Comparison of ENCODE assay signal across 12 cellular contexts in genomic region chr22:20428496-20429253, GRCh38. TPM values are rescaled to one million over a fixed set of nuclear protein-coding genes. Genes with fewer than 3 reads are reported as not detected.
DNase-seq lines count a peak whose midpoint lies in the region; FAIRE-seq and TF ChIP-seq lines count a peak whose summit lies in the region.
"Had no signal": no experiment of that assay in that cellular context is flagged by ENCODE, and none has a peak within 500 bp of the region (broad histone marks: within the 10 kb centered on the region; RNA-seq: fewer than 3 reads in every experiment).

No MANE protein-coding gene starts in this region.

- H3K36me3 Mint-ChIP-seq in osteocyte (ENCODE audit: unreplicated experiment) = peaks cover 28% of the 10 kb centered on the region

- no peak for FAIRE-seq in D721Med (lab: Jason Lieb, UNC)

- 76% methylated on average over 22 of the region's 23 CpGs for WGBS in HUES64

- 0 out of 2 replicates have a peak, but pooled peaks cover 5% of the 10 kb centered on the region for H3K4me1 ChIP-seq in HUES64 (ENCODE audit: insufficient read depth, low read length)

- no peaks in the 10 kb centered on the region for H3K27me3 Mint-ChIP-seq in osteocyte (ENCODE audit: unreplicated experiment)

- peak; percentile 17 for DNase-seq in D721Med (ENCODE audit: insufficient read length, low spot score)
- DNase-seq in coronary artery (ENCODE audit: low spot score) = no peak
- DNase-seq in osteocyte (ENCODE audit: extremely low spot score, unreplicated experiment) = no peak
- DNase-seq in SK-N-DZ (ENCODE audit: low spot score) = no peak
- DNase-seq in C1 segment of cervical spinal cord (lab: John Stamatoyannopoulos, UW) = no peak
- DNase-seq in effector CD4-positive, alpha-beta T cell = no peak
- no peak for DNase-seq in NCI-H345 (lab: John Stamatoyannopoulos, UW)
- DNase-seq: EL, NCI-H446 had no signal

- H3K36me3 ChIP-seq in HUES64 (ENCODE audit: insufficient read depth, low read length) = no peaks in the 10 kb centered on the region

- peak overlapping the region; percentile 38 for H3K4me3 ChIP-seq in HUES64 (ENCODE audit: low read length)
- peak overlapping the region; percentile 7 for H3K4me3 ChIP-seq in coronary artery

- no peak for TF ChIP-seq CTCF in D721Med (IDR thresholded peaks at IDR 0.05; ENCODE audit: insufficient read depth, missing control alignments)
- TF ChIP-seq CTCF in coronary artery (IDR thresholded peaks at IDR 0.05) = no peak
- TF ChIP-seq CTCF in osteocyte (IDR thresholded peaks at IDR 0.05) = no peak

- peaks cover 67% of the 10 kb centered on the region for H3K27me3 ChIP-seq in HUES64 (ENCODE audit: insufficient read depth, low read length)

- H3K27ac ChIP-seq in HUES64 (ENCODE audit: low read depth, low read length) (no peak overlapping the region), coronary artery (no peak overlapping the region)
- H3K27ac ChIP-seq: psoas muscle had no signal

- H3K27ac Mint-ChIP-seq in osteocyte (ENCODE audit: unreplicated experiment) = peak overlapping the region; percentile 72
- H3K27ac Mint-ChIP-seq: endodermal cell had no signal

- no peaks in the 10 kb centered on the region for H3K9me3 Mint-ChIP-seq in osteocyte (ENCODE audit: unreplicated experiment)
- H3K9me3 Mint-ChIP-seq: endodermal cell had no signal

- peaks cover 10% of the 10 kb centered on the region for H3K4me1 Mint-ChIP-seq in osteocyte (ENCODE audit: unreplicated experiment)

- no peaks in the 10 kb centered on the region for H3K9me3 ChIP-seq in HUES64 (ENCODE audit: insufficient read depth, low read depth, low read length)
- H3K9me3 ChIP-seq: psoas muscle had no signal

- no peak overlapping the region for H3K9ac ChIP-seq in HUES64 (ENCODE audit: low read depth, low read length)

- no peak overlapping the region for H3K4me3 Mint-ChIP-seq in osteocyte (ENCODE audit: unreplicated experiment)
- H3K4me3 Mint-ChIP-seq: endodermal cell had no signal

RNA-seq across cellular contexts. Expression of gene SCARF2, which starts 8.9 kb away (rescaled TPM):
- polyA plus RNA-seq in HUES64 (2013, experiment 1 of 2) = 7.7 TPM
- 8.2 TPM for polyA plus RNA-seq in HUES64 (2013, experiment 2 of 2)
- 48.4 and 50.8 TPM in 2 replicates for total RNA-seq in osteocyte
- polyA plus RNA-seq in SK-N-DZ (2014; cell fraction: cytosol; rRNA removed) = 30.3 and 31.2 TPM in 2 replicates
- 42.9 and 46.9 TPM in 2 replicates for polyA plus RNA-seq in SK-N-DZ (2014; cell fraction: nucleus; rRNA removed)

RNA-seq across cellular contexts. Expression of gene ZNF74, which starts 34.7 kb away (rescaled TPM):
- 22.1 TPM for polyA plus RNA-seq in HUES64 (2013, experiment 1 of 2)
- 22.3 TPM for polyA plus RNA-seq in HUES64 (2013, experiment 2 of 2)
- total RNA-seq in osteocyte = 19.6 and 20.4 TPM in 2 replicates
- 37.7 and 53.3 TPM in 2 replicates for polyA plus RNA-seq in SK-N-DZ (2014; cell fraction: cytosol; rRNA removed)
- polyA plus RNA-seq in SK-N-DZ (2014; cell fraction: nucleus; rRNA removed) = 30.5 and 43.1 TPM in 2 replicates
